Comparison of ENCODE assay signal across 12 cellular contexts in genomic region chr1:248886237-248886895, GRCh38. TPM values are rescaled to one million over a fixed set of nuclear protein-coding genes. Genes with fewer than 3 reads are reported as not detected.
A peak's percentile ranks its signal among the peaks of the same experiment; 100 is the strongest.
DNase-seq lines count a peak whose midpoint lies in the region; ATAC-seq, FAIRE-seq and TF ChIP-seq lines count a peak whose summit lies in the region.
"Had no signal": no experiment of that assay in that cellular context is flagged by ENCODE, and none has a peak within 500 bp of the region (broad histone marks: within the 10 kb centered on the region; RNA-seq: fewer than 3 reads in every experiment).

No MANE protein-coding gene starts in this region.

- no peak overlapping the region for H2BK15ac ChIP-seq in H9 (ENCODE audit: low read depth, low read length)

- H3K27me3 Mint-ChIP-seq in H9 (ENCODE audit: low read depth) (no peaks in the 10 kb centered on the region), memory B cell (peaks cover 6% of the 10 kb centered on the region)
- H3K27me3 Mint-ChIP-seq in CD4-positive, alpha-beta memory T cell, result peaks cover 10 to 14% of the 10 kb centered on the region in 2 donors

- H2BK20ac ChIP-seq in H9 (ENCODE audit: low read depth, low read length, poor library complexity, severe bottlenecking), result no peak overlapping the region

- no peaks in the 10 kb centered on the region for H3K36me3 ChIP-seq in CD4-positive, alpha-beta memory T cell (ENCODE audit: insufficient read depth, low read length)
- H3K36me3 ChIP-seq in left lung, result no peaks in the 10 kb centered on the region

- H3K56ac ChIP-seq in H9 (ENCODE audit: insufficient read length, low read depth, low read length), result no peak overlapping the region

- no peak for FAIRE-seq in H54 (lab: Jason Lieb, UNC)

- H3K27ac ChIP-seq in H9 (ENCODE audit: insufficient read length, low read depth, low read length), result no peak overlapping the region
- no peak overlapping the region for H3K27ac ChIP-seq in CD4-positive, alpha-beta memory T cell (ENCODE audit: low read depth, low read length)
- no peak overlapping the region for H3K27ac ChIP-seq in left lung

- H3K27ac Mint-ChIP-seq in H9, result peak overlapping the region in 2 of 3 experiments; percentile 69 to 94; a peak in 4 of 7 replicates
- H3K27ac Mint-ChIP-seq in memory B cell, result peak overlapping the region; percentile 67
- H3K27ac Mint-ChIP-seq in CD4-positive, alpha-beta memory T cell, result no peak overlapping the region
- H3K27ac Mint-ChIP-seq: activated CD4-positive, alpha-beta memory T cell treated with anti-CD3 and anti-CD28 coated beads, Interleukin-2, amount 10 ng/mL, durations not matched to agents 7 days and 5 days had no signal

- TF ChIP-seq POLR2A in H54 (IDR thresholded peaks at IDR 0.05; ENCODE audit: low read depth, low read length), result no peak

- H3T11ph ChIP-seq in H9 (ENCODE audit: low read length), result no peak overlapping the region

- no peaks in the 10 kb centered on the region for H3K79me2 ChIP-seq in H9 (ENCODE audit: insufficient read depth, low read length)

- no peaks in the 10 kb centered on the region for H3K23me2 ChIP-seq in H9 (ENCODE audit: insufficient read length, low read depth, low read length, poor library complexity, severe bottlenecking)

- no peak overlapping the region for H3K9ac ChIP-seq in H9 (ENCODE audit: extremely low read depth, insufficient read length, low read length)

- H2AK5ac ChIP-seq in H9 (ENCODE audit: insufficient read length, low read length), result no peak overlapping the region

- POLR2A ChIA-PET in CD4-positive, alpha-beta memory T cell (lab: Charles Lee; ENCODE audit: partially characterized antibody), result interaction anchor here (1.3 kb wide), 1 partner anchor 12 kb away, joined by 5 read pairs; no protein-coding TSS in a partner anchor

- no peak overlapping the region for H3K14ac ChIP-seq in H9 (ENCODE audit: insufficient read depth, low read length)

- no peak overlapping the region for H4K8ac ChIP-seq in H9 (replicated peaks; ENCODE audit: insufficient read length, low read depth, low read length)

- H2BK12ac ChIP-seq in H9 (ENCODE audit: insufficient read length, low read depth, low read length), result no peak overlapping the region

- H2BK5ac ChIP-seq in H9 (ENCODE audit: insufficient read length, low read length), result no peak overlapping the region

- no CpG with 5 or more reads among the region's 1 CpG for WGBS in H9 (ENCODE audit: extremely low coverage, insufficient read length, low lambda C conversion rate)

- H4K5ac ChIP-seq in H9 (ENCODE audit: insufficient read length, low read depth, low read length), result no peak overlapping the region

- intact Hi-C loops in CD4-positive, alpha-beta memory T cell (cut with micrococcal nuclease), result no loop called here
- intact Hi-C loops in left lung (cut with DNase I), result no loop called here

- peaks cover 13 to 20% of the 10 kb centered on the region in 2 experiments for H3K4me1 Mint-ChIP-seq in H9
- H3K4me1 Mint-ChIP-seq in memory B cell, result peaks cover 21% of the 10 kb centered on the region
- H3K4me1 Mint-ChIP-seq in CD4-positive, alpha-beta memory T cell, result peaks cover 0 to 1% (median 0%) of the 10 kb centered on the region in 4 donors
- H3K4me1 Mint-ChIP-seq: activated CD4-positive, alpha-beta memory T cell treated with anti-CD3 and anti-CD28 coated beads, Interleukin-2, amount 10 ng/mL, durations not matched to agents 7 days and 5 days had no signal

- no peak overlapping the region for H2BK120ac ChIP-seq in H9 (ENCODE audit: low read depth, low read length, poor library complexity, severe bottlenecking)

- no peak overlapping the region for H3K4me2 ChIP-seq in H9 (ENCODE audit: insufficient read depth, insufficient read length, low read length)

- H3K36me3 Mint-ChIP-seq in H9 (ENCODE audit: insufficient read depth in 1 of 3, low read depth in 3 of 3), result no peaks in the 10 kb centered on the region
- no peaks in the 10 kb centered on the region for H3K36me3 Mint-ChIP-seq in memory B cell
- H3K36me3 Mint-ChIP-seq in CD4-positive, alpha-beta memory T cell, result no peaks in the 10 kb centered on the region

- no peaks in the 10 kb centered on the region for H3K27me3 ChIP-seq in H9 (ENCODE audit: insufficient read depth, low read length)
- no peaks in the 10 kb centered on the region for H3K27me3 ChIP-seq in CD4-positive, alpha-beta memory T cell (ENCODE audit: insufficient read depth, low read length)
- no peaks in the 10 kb centered on the region for H3K27me3 ChIP-seq in left lung

- H3K23ac ChIP-seq in H9 (ENCODE audit: insufficient read length, low read depth, low read length), result no peak overlapping the region

- no peaks in the 10 kb centered on the region for H3K9me3 ChIP-seq in H9 (ENCODE audit: control insufficient read depth, low read depth, low read length)
- no peaks in the 10 kb centered on the region for H3K9me3 ChIP-seq in CD4-positive, alpha-beta memory T cell (ENCODE audit: control insufficient read depth in 1 of 2, low read length in 2 of 2)
- no peaks in the 10 kb centered on the region for H3K9me3 ChIP-seq in left lung

- ATAC-seq in memory B cell (ENCODE audit: low read depth), result no peak
- ATAC-seq in left lung, result no peak
- ATAC-seq: left colon had no signal

- H2AFZ ChIP-seq in H9 (ENCODE audit: low read length), result peak overlapping the region; percentile 65

- no peak for TF ChIP-seq CTCF in H9 (conservative IDR thresholded peaks at IDR 0.05)
- TF ChIP-seq CTCF in left lung (IDR thresholded peaks at IDR 0.05), result no peak

- H3K4me3 Mint-ChIP-seq in H9 (peak overlapping the region in 1 of 2 experiments; percentile 25; a peak in 1 of 5 replicates), memory B cell (no peak overlapping the region)
- no peak overlapping the region for H3K4me3 Mint-ChIP-seq in CD4-positive, alpha-beta memory T cell
- H3K4me3 Mint-ChIP-seq: activated CD4-positive, alpha-beta memory T cell treated with anti-CD3 and anti-CD28 coated beads, Interleukin-2, amount 10 ng/mL, durations not matched to agents 7 days and 5 days had no signal

- H4K20me1 ChIP-seq in H9 (ENCODE audit: control insufficient read depth, insufficient read depth, insufficient read length), result no peaks in the 10 kb centered on the region

- H3K79me1 ChIP-seq in H9 (ENCODE audit: insufficient read depth, low read depth, low read length, poor library complexity, severe bottlenecking), result no peaks in the 10 kb centered on the region

- H3K9me3 Mint-ChIP-seq in H9 (no peaks in the 10 kb centered on the region), memory B cell (peaks cover 1% of the 10 kb centered on the region)
- H3K9me3 Mint-ChIP-seq in CD4-positive, alpha-beta memory T cell, result no peaks in the 10 kb centered on the region
- H3K9me3 Mint-ChIP-seq: activated CD4-positive, alpha-beta memory T cell treated with anti-CD3 and anti-CD28 coated beads, Interleukin-2, amount 10 ng/mL, durations not matched to agents 7 days and 5 days had no signal

- no peak overlapping the region for H4K91ac ChIP-seq in H9 (ENCODE audit: insufficient read length, low read depth, low read length)

- H3K4me1 ChIP-seq in H9 (ENCODE audit: insufficient read depth, low read length) (no peaks in the 10 kb centered on the region), left lung (no peaks in the 10 kb centered on the region)
- no peaks in the 10 kb centered on the region for H3K4me1 ChIP-seq in CD4-positive, alpha-beta memory T cell (ENCODE audit: insufficient read depth, low read length)

- H3K4me3 ChIP-seq in CD4-positive, alpha-beta memory T cell (ENCODE audit: low read length in 2 of 2), result no peak overlapping the region
- no peak overlapping the region for H3K4me3 ChIP-seq in left lung

- no peak overlapping the region for H3K18ac ChIP-seq in H9 (ENCODE audit: insufficient read length, low read depth, low read length)

- CTCF ChIA-PET in CD4-positive, alpha-beta memory T cell (lab: Charles Lee; ENCODE audit: partially characterized antibody), result interaction anchor here (1.0 to 1.3 kb wide), 3 partner anchors 12 to 67 kb away, joined by 3 to 5 read pairs (median 3); no protein-coding TSS in a partner anchor

- no peak overlapping the region for H3K4ac ChIP-seq in H9 (ENCODE audit: low read depth, low read length)

- peak; percentile 46 for DNase-seq in A172 (ENCODE audit: low spot score)
- DNase-seq in H9, result no peak
- peak; percentile 5 for DNase-seq in astrocyte of the hippocampus (ENCODE audit: low read depth, low spot score)
- no peak for DNase-seq in memory B cell (ENCODE audit: low spot score in 2 of 2)
- no peak for DNase-seq in CD4-positive, alpha-beta memory T cell
- no peak for DNase-seq in left lung
- DNase-seq in H54 (ENCODE audit: insufficient read length, low spot score), result no peak
- no peak for DNase-seq in NCI-H187 (lab: John Stamatoyannopoulos, UW)
- DNase-seq: ACHN; activated CD4-positive, alpha-beta memory T cell treated with anti-CD3 and anti-CD28 coated beads, Interleukin-2, amount 10 ng/mL, durations not matched to agents 7 days and 5 days; left colon; NCI-H1048 had no signal

RNA-seq across cellular contexts. Expression of gene PGBD2, which starts 19.7 kb away (rescaled TPM):
- total RNA-seq in A172 (2014; rRNA removed; shearing (Covaris generic)), result 8.0 and 8.6 TPM in 2 replicates
- total RNA-seq in H9 (2021) (10.4 and 10.6 TPM in 2 replicates), left lung (10 to 100 TPM in 1 of 2 donors, 1 to 10 TPM in 1; 7.0 to 10.2 TPM)
- 10 to 100 TPM; 18.3 to 19.6 TPM for total RNA-seq in CD4-positive, alpha-beta memory T cell
- polyA plus RNA-seq in CD4-positive, alpha-beta memory T cell, result 10 to 100 TPM in 1 of 2 donors, 1 to 10 TPM in 1; 7.3 to 10.9 TPM

RNA-seq across cellular contexts. Expression of gene ZNF692, which starts 27.5 kb away (rescaled TPM):
- total RNA-seq in A172 (2014; rRNA removed; shearing (Covaris generic)), result 15.0 and 26.1 TPM in 2 replicates
- 40.0 and 40.1 TPM in 2 replicates for total RNA-seq in H9 (2021)
- total RNA-seq in CD4-positive, alpha-beta memory T cell, result 10 to 100 TPM; 70.8 to 74.8 TPM
- polyA plus RNA-seq in CD4-positive, alpha-beta memory T cell, result 10 to 100 TPM; 10.9 to 13.0 TPM
- 10 to 100 TPM; 31.9 to 44.6 TPM for total RNA-seq in left lung

RNA-seq across cellular contexts. Expression of gene ZNF672, which starts 48.3 kb away (rescaled TPM):
- total RNA-seq in A172 (2014; rRNA removed; shearing (Covaris generic)), result 27.4 and 28.3 TPM in 2 replicates
- total RNA-seq in H9 (2021), result 28.5 and 29.4 TPM in 2 replicates
- total RNA-seq in CD4-positive, alpha-beta memory T cell, result 10 to 100 TPM; 39.7 to 42.8 TPM
- 10 to 100 TPM; 12.4 to 29.2 TPM for polyA plus RNA-seq in CD4-positive, alpha-beta memory T cell
- total RNA-seq in left lung, result 10 to 100 TPM; 31.2 to 35.5 TPM

Comparison
In these comparisons a context has a peak if more than half of its experiments do, and no peak if none do; other contexts are left out.
1. DNase-seq: peak in A172 (single experiment) and astrocyte of the hippocampus (single experiment); none in H9 (single experiment), memory B cell (0 of 2), CD4-positive, alpha-beta memory T cell (0 of 5), left lung (0 of 2), H54 (single experiment) and NCI-H187 (0 of 2).
2. H3K27ac Mint-ChIP-seq: peak in H9 (2 of 3) and memory B cell (single experiment); none in CD4-positive, alpha-beta memory T cell (0 of 7).